Comparison of ENCODE assay signal across 12 cellular contexts in the genomic region with DNA sequence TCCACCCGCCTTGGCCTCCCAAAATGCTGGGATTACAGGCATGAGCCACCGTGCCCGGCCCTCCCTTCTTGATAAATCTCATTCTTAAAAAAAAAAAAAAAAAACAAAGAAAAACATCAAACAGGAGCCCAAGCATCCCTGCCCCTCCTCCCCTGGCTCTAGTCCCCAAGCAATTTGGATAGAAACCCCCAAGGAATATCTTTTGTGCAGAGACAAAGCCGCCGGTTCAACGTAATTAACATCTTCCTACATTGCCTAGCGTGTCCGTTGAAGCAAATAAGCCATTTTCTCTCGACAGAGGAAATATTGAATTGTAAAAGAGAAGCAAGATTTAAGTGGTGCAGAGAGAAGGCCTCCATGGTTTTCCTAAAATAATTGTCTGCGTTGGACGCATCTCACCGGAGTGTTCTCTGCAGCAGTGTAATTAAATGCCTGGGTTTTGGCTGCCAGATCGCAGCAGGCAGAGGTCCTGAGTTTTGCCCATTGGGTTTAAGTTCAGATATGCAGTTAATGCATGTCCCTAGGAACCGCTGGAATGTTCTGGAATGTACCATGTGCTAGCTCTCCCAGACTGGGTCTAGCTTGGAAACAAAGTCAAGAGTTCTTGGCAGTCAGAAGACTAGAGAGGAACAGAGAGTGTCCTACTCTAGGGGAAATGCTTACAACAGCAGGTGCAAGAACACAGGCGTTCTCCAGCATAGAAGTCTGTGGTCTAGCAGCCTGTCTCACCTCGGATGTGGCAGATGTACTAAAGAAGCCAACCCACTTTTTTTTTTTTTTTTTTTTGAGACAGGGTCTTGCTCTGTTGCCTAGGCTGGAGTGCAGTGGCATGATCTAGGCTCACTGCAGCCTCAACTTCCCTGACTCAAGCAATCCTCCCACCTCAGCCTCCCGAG. TPM values are rescaled to one million over a fixed set of nuclear protein-coding genes. Genes with fewer than 3 reads are reported as not detected.
DNase-seq lines count a peak whose midpoint lies in the region; ATAC-seq and TF ChIP-seq lines count a peak whose summit lies in the region.
"Had no signal": no experiment of that assay in that cellular context is flagged by ENCODE, and none has a peak within 500 bp of the region (broad histone marks: within the 10 kb centered on the region; RNA-seq: fewer than 3 reads in every experiment).

No MANE protein-coding gene starts in this region.

- no peaks in the 10 kb centered on the region for H3K27me3 Mint-ChIP-seq in activated T-cell treated with anti-CD3 and anti-CD28 coated beads, Interleukin-2, amount 50 U/mL, for 4 hours (ENCODE audit: low read depth)

- no peak overlapping the region for H2AFZ ChIP-seq in OCI-LY7 (ENCODE audit: low read length)

- H3K9me3 Mint-ChIP-seq in activated T-cell treated with anti-CD3 and anti-CD28 coated beads, Interleukin-2, amount 50 U/mL, for 4 hours = no peaks in the 10 kb centered on the region
- H3K9me3 Mint-ChIP-seq: HFFc6 had no signal

- no peak overlapping the region for H3K4me3 ChIP-seq in OCI-LY7 (ENCODE audit: low read depth, low read length, poor library complexity, severe bottlenecking)
- peak overlapping the region in 2 of 5 donors; percentile 17 to 39 for H3K4me3 ChIP-seq in subcutaneous abdominal adipose tissue (ENCODE audit: low read depth in 1 of 5, low read length in 5 of 5)
- no peak overlapping the region for H3K4me3 ChIP-seq in spleen
- H3K4me3 ChIP-seq: colonic mucosa, SJSA1 had no signal

- H3K79me2 ChIP-seq in OCI-LY7 (ENCODE audit: insufficient read depth, low read depth, low read length) = no peaks in the 10 kb centered on the region

- peak; percentile 53 to 56 for ATAC-seq in activated T-cell treated with anti-CD3 and anti-CD28 coated beads, Interleukin-2, amount 50 U/mL, for 4 hours
- ATAC-seq in GM18517 (IDR thresholded peaks at IDR 0.05; ENCODE audit: unreplicated experiment) = no peak

- H3K36me3 ChIP-seq in OCI-LY7 (ENCODE audit: insufficient read depth, low read length) (no peaks in the 10 kb centered on the region), subcutaneous abdominal adipose tissue (ENCODE audit: control insufficient read depth in 5 of 5, insufficient read depth in 5 of 5, low read length in 5 of 5) (peaks cover 0 to 4% (median 0%) of the 10 kb centered on the region in 5 donors), spleen (no peaks in the 10 kb centered on the region)
- H3K36me3 ChIP-seq: colonic mucosa, SJSA1 had no signal

- no peak overlapping the region for H3K4me2 ChIP-seq in OCI-LY7 (ENCODE audit: low read length)

- H3K36me3 Mint-ChIP-seq in activated T-cell treated with anti-CD3 and anti-CD28 coated beads, Interleukin-2, amount 50 U/mL, for 4 hours (ENCODE audit: insufficient read depth) = no peaks in the 10 kb centered on the region

- peak overlapping the region in 1 of 5 donors; percentile 13 for H3K9ac ChIP-seq in subcutaneous abdominal adipose tissue (ENCODE audit: low read length in 5 of 5)

- 81 to 85% (median 83%) methylated on average over 17 of the region's 17 CpGs for WGBS in spleen, 5 donors

- no peak overlapping the region for H3K4me3 Mint-ChIP-seq in activated T-cell treated with anti-CD3 and anti-CD28 coated beads, Interleukin-2, amount 50 U/mL, for 4 hours
- H3K4me3 Mint-ChIP-seq: HFFc6 had no signal

- H3K4me1 ChIP-seq in OCI-LY7 (ENCODE audit: insufficient read depth, low read length, poor library complexity, severe bottlenecking) = no peaks in the 10 kb centered on the region
- H3K4me1 ChIP-seq in subcutaneous abdominal adipose tissue (ENCODE audit: control insufficient read depth in 5 of 5, insufficient read depth in 5 of 5, low read length in 5 of 5) = peaks cover 2 to 29% (median 25%) of the 10 kb centered on the region in 5 donors
- peaks cover 0 to 35% (median 8%) of the 10 kb centered on the region in 6 donors for H3K4me1 ChIP-seq in spleen
- H3K4me1 ChIP-seq: colonic mucosa, SJSA1 had no signal

- DNase-seq in activated T-cell treated with anti-CD3 and anti-CD28 coated beads, Interleukin-2, amount 50 U/mL, for 4 hours = no peak
- DNase-seq in activated T-cell treated with anti-CD3 and anti-CD28 coated beads for 4 hours (no peak), OCI-LY7 (ENCODE audit: low spot score) (peak; percentile 37), NOMO-1 treated with DMSO at 0.1 percent for 48 hours (lab: John Stamatoyannopoulos, UW; ENCODE audit: unreplicated experiment) (no peak), spleen (no peak)
- DNase-seq: colonic mucosa, HFFc6, NCI-H1694 had no signal

- no peaks in the 10 kb centered on the region for H3K9me3 ChIP-seq in OCI-LY7 (ENCODE audit: low read length)
- H3K9me3 ChIP-seq in subcutaneous abdominal adipose tissue (ENCODE audit: control insufficient read depth in 5 of 5, low read length in 5 of 5) = no peaks in the 10 kb centered on the region
- H3K9me3 ChIP-seq in spleen = no peaks in the 10 kb centered on the region
- H3K9me3 ChIP-seq: colonic mucosa, SJSA1 had no signal

- peaks cover 51% of the 10 kb centered on the region for H3K4me1 Mint-ChIP-seq in activated T-cell treated with anti-CD3 and anti-CD28 coated beads, Interleukin-2, amount 50 U/mL, for 4 hours (ENCODE audit: low read depth)

- TF ChIP-seq CTCF in OCI-LY7 (conservative IDR thresholded peaks at IDR 0.05; ENCODE audit: low read length) (no peak), spleen (IDR thresholded peaks at IDR 0.05 in 8 of 11, conservative IDR thresholded peaks at IDR 0.05 in 3 of 11) (no peak)

- BruUV-seq in OCI-LY7 (replicated peaks; lab: Mats Ljungman, UMichigan) = no TSS peak

- TF ChIP-seq POLR2A in spleen (IDR thresholded peaks at IDR 0.05) = no peak

- H4K20me1 ChIP-seq in OCI-LY7 (ENCODE audit: insufficient read depth, low read length) = no peaks in the 10 kb centered on the region

- CTCF ChIA-PET in OCI-LY7 (lab: Charles Lee; ENCODE audit: unreplicated experiment) = no interaction called here

- intact Hi-C loops in OCI-LY7 (cut with micrococcal nuclease; ENCODE audit: unreplicated experiment) (no loop called here), spleen (cut with DNase I; ENCODE audit: low total_unique reads) (no loop called here)

- H3K27ac ChIP-seq in OCI-LY7 (ENCODE audit: low read depth, low read length, poor library complexity, severe bottlenecking) (no peak overlapping the region), cingulate gyrus (ENCODE audit: low read depth, low read length) (peak overlapping the region; percentile 54), subcutaneous abdominal adipose tissue (ENCODE audit: low read depth, low read length) (peak overlapping the region; percentile 80), spleen (peak overlapping the region in 3 of 8 donors; percentile 19 to 62 (median 41))
- H3K27ac ChIP-seq: colonic mucosa, SJSA1 had no signal

- no peaks in the 10 kb centered on the region for H3K9me2 ChIP-seq in OCI-LY7 (ENCODE audit: insufficient read depth, low read length)

- POLR2A ChIA-PET in OCI-LY7 (lab: Charles Lee) = interaction anchor here (0.6 to 1.3 kb wide), 2 partner anchors 38 to 43 kb away, joined by 3 to 4 read pairs; no protein-coding TSS in a partner anchor

- H3K27me3 ChIP-seq in subcutaneous abdominal adipose tissue (ENCODE audit: control insufficient read depth in 5 of 5, insufficient read depth in 4 of 5, low read length in 5 of 5) = no peaks in the 10 kb centered on the region
- no peaks in the 10 kb centered on the region for H3K27me3 ChIP-seq in spleen (replicated peaks in 1 of 7)
- H3K27me3 ChIP-seq: colonic mucosa, SJSA1 had no signal

RNA-seq across cellular contexts. Expression of a gene that starts 30.9 kb away (rescaled TPM):
- total RNA-seq in activated T-cell treated with anti-CD3 and anti-CD28 coated beads, Interleukin-2, amount 50 U/mL, for 4 hours = 10 to 100 TPM; 95.8 to 99.4 (median 97.9) TPM
- total RNA-seq in OCI-LY7 (2014; rRNA removed; shearing (Covaris generic)) = 131 and 137 TPM in 2 replicates
- total RNA-seq in OCI-LY7 (2022) (86.4 and 86.9 TPM in 2 replicates), spleen (10 to 100 TPM; 37.7 to 53.2 (median 46.8) TPM)
- 10 to 100 TPM; 60.8 to 86.1 (median 77.7) TPM for polyA plus RNA-seq in spleen

RNA-seq across cellular contexts. Expression of a gene that starts 38.3 kb away (rescaled TPM):
- total RNA-seq in activated T-cell treated with anti-CD3 and anti-CD28 coated beads, Interleukin-2, amount 50 U/mL, for 4 hours = 100 to 1,000 TPM; 323 to 345 (median 343) TPM
- 162 and 249 TPM in 2 replicates for total RNA-seq in OCI-LY7 (2014; rRNA removed; shearing (Covaris generic))
- total RNA-seq in OCI-LY7 (2022) (271 and 323 TPM in 2 replicates), spleen (100 to 1,000 TPM; 180 to 286 (median 224) TPM)
- 100 to 1,000 TPM; 615 to 778 (median 743) TPM for polyA plus RNA-seq in spleen

RNA-seq across cellular contexts. Expression of a gene that starts 47.1 kb away (rescaled TPM):
- total RNA-seq in activated T-cell treated with anti-CD3 and anti-CD28 coated beads, Interleukin-2, amount 50 U/mL, for 4 hours = 10 to 100 TPM; 20.8 to 22.7 (median 22.3) TPM
- total RNA-seq in OCI-LY7 (2014; rRNA removed; shearing (Covaris generic)) = 22.3 and 38.7 TPM in 2 replicates
- total RNA-seq in OCI-LY7 (2022) = 40.6 and 44.4 TPM in 2 replicates
- 10 to 100 TPM; 19.8 to 31.9 (median 22.9) TPM for total RNA-seq in spleen
- polyA plus RNA-seq in spleen = 10 to 100 TPM; 14.5 to 18.1 (median 16.0) TPM
